Comparison of ENCODE assay signal across 9 cellular contexts in the genomic region with DNA sequence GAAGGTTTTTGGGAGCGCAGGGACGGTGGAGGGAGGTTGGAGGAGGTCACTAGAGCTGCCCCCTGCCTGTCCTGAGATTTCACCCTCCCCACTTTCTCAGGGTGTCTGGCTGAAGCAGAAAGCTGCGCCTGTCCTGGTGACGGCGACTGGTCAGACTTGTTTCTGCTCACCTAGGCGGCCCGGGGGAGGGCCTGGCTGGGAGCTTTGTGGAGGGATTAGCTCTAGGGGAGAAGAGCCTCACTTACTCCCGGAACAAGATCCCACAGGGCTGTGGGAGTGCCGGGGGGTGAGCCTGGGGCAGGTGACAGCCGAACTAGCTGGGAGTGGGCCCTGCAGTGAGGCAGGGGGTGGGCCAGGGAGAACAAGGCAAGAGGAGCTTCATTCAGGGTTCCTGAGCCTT. TPM values are rescaled to one million over a fixed set of nuclear protein-coding genes. Genes with fewer than 3 reads are reported as not detected.
DNase-seq lines count a peak whose midpoint lies in the region; ATAC-seq, FAIRE-seq and TF ChIP-seq lines count a peak whose summit lies in the region.
"Had no signal": no experiment of that assay in that cellular context is flagged by ENCODE, and none has a peak within 500 bp of the region (broad histone marks: within the 10 kb centered on the region; RNA-seq: fewer than 3 reads in every experiment).

No MANE protein-coding gene starts in this region.

- TF ChIP-seq POLR2A in GM12891 (IDR thresholded peaks at IDR 0.05; ENCODE audit: low read depth, low read length) = no peak

- TF ChIP-seq CTCF in RWPE2 (IDR thresholded peaks at IDR 0.05; ENCODE audit: poor library complexity, severe bottlenecking) (no peak), foreskin keratinocyte (conservative IDR thresholded peaks at IDR 0.05) (no peak)

- H3K4me3 ChIP-seq in RWPE2 (ENCODE audit: severe bottlenecking) = no peak overlapping the region
- H3K4me3 ChIP-seq in skin epidermis = no peak overlapping the region

- H3K9me3 ChIP-seq in RWPE2 (ENCODE audit: severe bottlenecking) = no peaks in the 10 kb centered on the region

- no peaks in the 10 kb centered on the region for H3K27me3 ChIP-seq in RWPE2 (ENCODE audit: insufficient read depth, poor library complexity, severe bottlenecking)
- no peaks in the 10 kb centered on the region for H3K27me3 ChIP-seq in foreskin keratinocyte

- no peak for FAIRE-seq in GM12891 (lab: Jason Lieb, UNC)

- H3K4me1 ChIP-seq in RWPE2 (ENCODE audit: insufficient read depth, poor library complexity, severe bottlenecking) = peaks cover 42% of the 10 kb centered on the region
- H3K4me1 ChIP-seq in foreskin keratinocyte = peaks cover 26% of the 10 kb centered on the region

- peaks cover 1% of the 10 kb centered on the region; the same call in 1 of the 2 replicates for H3K36me3 ChIP-seq in RWPE2 (ENCODE audit: low read depth)

- H3K27ac ChIP-seq in RWPE2 (ENCODE audit: poor library complexity, severe bottlenecking) = peak overlapping the region; percentile 76
- peak overlapping the region; percentile 94 for H3K27ac ChIP-seq in foreskin keratinocyte
- peak overlapping the region in 20 of 21 experiments; percentile 39 to 91 (median 75) for H3K27ac ChIP-seq in skin epidermis

- ATAC-seq in RWPE2 (ENCODE audit: low read depth) (peak; percentile 24), foreskin keratinocyte (peak; percentile 40), GM21786 (IDR thresholded peaks at IDR 0.05; ENCODE audit: unreplicated experiment) (no peak)

- DNase-seq in SIG-M5 treated with dmso at 0.1 percent for 504 hours (lab: John Stamatoyannopoulos, UW; ENCODE audit: unreplicated experiment) (peak; percentile 38), SIG-M5 (lab: John Stamatoyannopoulos, UW) (no peak), RWPE2 (ENCODE audit: low spot score) (no peak), foreskin keratinocyte (peak; percentile 22 to 52), GM12891 (ENCODE audit: insufficient read length, low spot score) (no peak), EL (no peak)

TF ChIP-seq in GM12891, 5 proteins besides CTCF, POLR2A, EP300 and RAD21:
- TF ChIP-seq PAX5 (IDR thresholded peaks at IDR 0.05; ENCODE audit: insufficient read depth, low read length, severe bottlenecking) (no peak), POU2F2 (IDR thresholded peaks at IDR 0.05; ENCODE audit: low read depth, low read length) (no peak), SPI1 (IDR thresholded peaks at IDR 0.05; ENCODE audit: low read depth, low read length) (no peak), TAF1 (IDR thresholded peaks at IDR 0.05; ENCODE audit: low read depth, low read length) (no peak), POLR2AphosphoS5 (IDR thresholded peaks at IDR 0.05; ENCODE audit: low read depth, low read length) (no peak)

RNA-seq across cellular contexts. Expression of gene NHERF1, which starts 11.5 kb away (rescaled TPM):
- total RNA-seq in foreskin keratinocyte = 53.8 and 73.9 TPM in 2 replicates
- polyA plus RNA-seq in foreskin keratinocyte = 67.8 and 95.0 TPM in 2 replicates
- 19.1 TPM for polyA plus RNA-seq in GM12891 (2012; ENCODE audit: low read depth, missing spikeins)

RNA-seq across cellular contexts. Expression of gene NAT9, which starts 16.2 kb away (rescaled TPM):
- 29.3 and 34.2 TPM in 2 replicates for total RNA-seq in foreskin keratinocyte
- polyA plus RNA-seq in foreskin keratinocyte = 32.4 and 35.0 TPM in 2 replicates
- polyA plus RNA-seq in GM12891 (2012; ENCODE audit: low read depth, missing spikeins) = 32.7 TPM

RNA-seq across cellular contexts. Expression of gene RAB37, which starts 22.9 kb away (rescaled TPM):
- total RNA-seq in foreskin keratinocyte = not detected in 2 replicates
- polyA plus RNA-seq in foreskin keratinocyte = not detected in 2 replicates
- 8.5 TPM for polyA plus RNA-seq in GM12891 (2012; ENCODE audit: low read depth, missing spikeins)

RNA-seq across cellular contexts. Expression of gene CD300LF, which starts 47.2 kb away (rescaled TPM):
- total RNA-seq in foreskin keratinocyte = not detected in 2 replicates
- polyA plus RNA-seq in foreskin keratinocyte = not detected in 2 replicates
- not detected for polyA plus RNA-seq in GM12891 (2012; ENCODE audit: low read depth, missing spikeins)
- polyA plus RNA-seq: AG04450 had no signal

Comparison
In these comparisons a context has a peak if more than half of its experiments do, and no peak if none do; other contexts are left out.
1. DNase-seq: peak in SIG-M5 treated with dmso at 0.1 percent for 504 hours (single experiment) and foreskin keratinocyte (2 of 2); none in SIG-M5 (single experiment), RWPE2 (single experiment), GM12891 (single experiment) and EL (single experiment).
2. Peak in every context shown above with its lines, with median percentiles within 50 percentile points of each other: H3K27ac ChIP-seq.